1 cellular context compared by ENCODE assay signal in genomic region chr5:68239485-68239884, GRCh38.
A peak's percentile ranks its signal among the peaks of the same experiment; 100 is the strongest.
TF ChIP-seq lines count a peak whose summit lies in the region.

No MANE protein-coding gene starts in this region.

TF ChIP-seq in HepG2, 621 proteins besides CTCF, POLR2A, EP300 and RAD21 (continued from another document and continues in another):
- TF ChIP-seq ZNF318 (CRISPR knock-in tag; IDR thresholded peaks at IDR 0.05) (no peak), ZNF234 (CRISPR knock-in tag; conservative IDR thresholded peaks at IDR 0.05) (no peak), ARNT2 (CRISPR knock-in tag; IDR thresholded peaks at IDR 0.05; ENCODE audit: low read depth) (0 out of 2 replicates have a peak, but pooled peaks have one; percentile 54), ETS1 (CRISPR knock-in tag; IDR thresholded peaks at IDR 0.05) (no peak), AHR (CRISPR knock-in tag; IDR thresholded peaks at IDR 0.05) (no peak), MTA3 (CRISPR knock-in tag; IDR thresholded peaks at IDR 0.05) (no peak), ZNF407 (CRISPR knock-in tag; IDR thresholded peaks at IDR 0.05; ENCODE audit: not compliant biosample characterization) (no peak), ZNF709 (CRISPR knock-in tag; IDR thresholded peaks at IDR 0.05) (no peak), ZBED4 (CRISPR knock-in tag; IDR thresholded peaks at IDR 0.05; ENCODE audit: borderline replicate concordance) (no peak), ZNF678 (CRISPR knock-in tag; IDR thresholded peaks at IDR 0.05) (no peak), ZNF562 (CRISPR knock-in tag; IDR thresholded peaks at IDR 0.05; ENCODE audit: borderline replicate concordance) (no peak), NFRKB (IDR thresholded peaks at IDR 0.05) (no peak), ZNF275 (CRISPR knock-in tag; IDR thresholded peaks at IDR 0.05; ENCODE audit: borderline replicate concordance) (no peak), SATB2 (CRISPR knock-in tag; IDR thresholded peaks at IDR 0.05) (no peak), MED8 (CRISPR knock-in tag; IDR thresholded peaks at IDR 0.05; ENCODE audit: insufficient replicate concordance) (peak; percentile 47), PAX8 (CRISPR knock-in tag; IDR thresholded peaks at IDR 0.05; ENCODE audit: borderline replicate concordance) (no peak), PHF5A (CRISPR knock-in tag; IDR thresholded peaks at IDR 0.05; ENCODE audit: low read depth, unreplicated experiment) (peak; percentile 80), ELF1 (CRISPR knock-in tag; IDR thresholded peaks at IDR 0.05) (peak; percentile 62), ZKSCAN8 (CRISPR knock-in tag; IDR thresholded peaks at IDR 0.05; ENCODE audit: borderline replicate concordance) (peak; percentile 89), ZNF792 (CRISPR knock-in tag; IDR thresholded peaks at IDR 0.05) (peak; percentile 80), MNT (IDR thresholded peaks at IDR 0.05) (no peak), ZBTB44 (CRISPR knock-in tag; IDR thresholded peaks at IDR 0.05) (no peak), TSC22D2 (CRISPR knock-in tag; IDR thresholded peaks at IDR 0.05; ENCODE audit: borderline replicate concordance) (no peak), FOSL1 (CRISPR knock-in tag; IDR thresholded peaks at IDR 0.05; ENCODE audit: borderline replicate concordance) (no peak), CREBL2 (CRISPR knock-in tag; IDR thresholded peaks at IDR 0.05; ENCODE audit: borderline replicate concordance) (no peak)
